1 cellular context compared by ENCODE assay signal in genomic region chr1:198220428-198220827, GRCh38.
TF ChIP-seq lines count a peak whose summit lies in the region.

No MANE protein-coding gene starts in this region.

TF ChIP-seq in HCT116, 20 proteins besides CTCF, POLR2A, EP300 and RAD21 (continued from another document):
- peak; percentile 36; the same call in 1 of the 2 replicates for TF ChIP-seq CEBPB (IDR thresholded peaks at IDR 0.05; ENCODE audit: low read depth)
- peak; percentile 24; the same call in 1 of the 2 replicates for TF ChIP-seq POLR2AphosphoS5 (IDR thresholded peaks at IDR 0.05; ENCODE audit: low read depth, low read length)
- 0 out of 2 replicates have a peak, but pooled peaks have one; percentile 42 for TF ChIP-seq SRF (IDR thresholded peaks at IDR 0.05; ENCODE audit: low read depth)
- TF ChIP-seq CBX3 (IDR thresholded peaks at IDR 0.05; ENCODE audit: low read depth): peak; percentile 76
- peak; percentile 42; the same call in 1 of the 2 replicates for TF ChIP-seq SIN3A (IDR thresholded peaks at IDR 0.05; ENCODE audit: low read depth)
